In genomic region chr1:244102051-244102450, GRCh38 we compare ENCODE assay signal across 26 cellular contexts.
"Had no signal": no experiment of that assay in that cellular context is flagged by ENCODE, and none has a peak within 500 bp of the region (broad histone marks: within the 10 kb centered on the region; RNA-seq: fewer than 3 reads in every experiment).

No MANE protein-coding gene starts in this region.

- H3K36me3 Mint-ChIP-seq: activated naive CD4-positive, alpha-beta T cell treated with anti-CD3 and anti-CD28 coated beads, Interleukin-2, amount 10 ng/mL, durations not matched to agents 7 days and 5 days; naive thymus-derived CD4-positive, alpha-beta T cell; stimulated activated effector memory CD8-positive, alpha-beta T cell treated with anti-CD3 and anti-CD28 coated beads, Interleukin-12 subunit alpha, Interleukin-12 subunit beta, amount 100 ng/mL, for 72 hours; T-cell had no signal

- H3K4me3 ChIP-seq: colonic mucosa, gastrocnemius medialis, heart left ventricle, left ventricle myocardium inferior, mucosa of descending colon, thoracic aorta, upper lobe of right lung had no signal

- ATAC-seq: activated CD4-positive, CD25-positive, alpha-beta regulatory T cell treated with anti-CD3 and anti-CD28 coated beads, Interleukin-2, amount 50 U/mL, for 24 hours; activated naive CD8-positive, alpha-beta T cell treated with anti-CD3 and anti-CD28 coated beads, Interleukin-2, amount 50 U/mL, for 24 hours; gastrocnemius medialis; heart left ventricle; mucosa of descending colon; naive thymus-derived CD4-positive, alpha-beta T cell; sciatic nerve; stimulated activated effector memory CD8-positive, alpha-beta T cell treated with anti-CD3 and anti-CD28 coated beads, Interleukin-12 subunit alpha, Interleukin-12 subunit beta, amount 100 ng/mL, for 72 hours; T-cell; upper lobe of right lung had no signal

- H3K36me3 ChIP-seq: brain microvascular endothelial cell, colonic mucosa, gastrocnemius medialis, heart left ventricle, left ventricle myocardium inferior, thoracic aorta, upper lobe of right lung had no signal

- H3K9me3 ChIP-seq: colonic mucosa, gastrocnemius medialis, mucosa of descending colon, upper lobe of right lung had no signal

- H3K27ac Mint-ChIP-seq: activated CD4-positive, alpha-beta T cell treated with anti-CD3 and anti-CD28 coated beads, Interleukin-2, amount 10 ng/mL, durations not matched to agents 7 days and 5 days; activated naive CD4-positive, alpha-beta T cell treated with anti-CD3 and anti-CD28 coated beads, Interleukin-2, amount 10 ng/mL, durations not matched to agents 7 days and 5 days; activated naive CD8-positive, alpha-beta T cell treated with anti-CD3 and anti-CD28 coated beads, Interleukin-2, amount 50 U/mL, for 24 hours; memory B cell; naive thymus-derived CD4-positive, alpha-beta T cell; stimulated activated effector memory CD8-positive, alpha-beta T cell treated with anti-CD3 and anti-CD28 coated beads, Interleukin-12 subunit alpha, Interleukin-12 subunit beta, amount 100 ng/mL, for 72 hours; T-cell had no signal

- H3K4me3 Mint-ChIP-seq: activated CD4-positive, alpha-beta T cell treated with anti-CD3 and anti-CD28 coated beads, Interleukin-2, amount 10 ng/mL, durations not matched to agents 7 days and 5 days; activated naive CD4-positive, alpha-beta T cell treated with anti-CD3 and anti-CD28 coated beads, Interleukin-2, amount 10 ng/mL, durations not matched to agents 7 days and 5 days; activated naive CD8-positive, alpha-beta T cell treated with anti-CD3 and anti-CD28 coated beads, Interleukin-2, amount 50 U/mL, for 24 hours; memory B cell; stimulated activated effector memory CD8-positive, alpha-beta T cell treated with anti-CD3 and anti-CD28 coated beads, Interleukin-12 subunit alpha, Interleukin-12 subunit beta, amount 100 ng/mL, for 72 hours had no signal

- H3K27me3 ChIP-seq: brain microvascular endothelial cell, colonic mucosa had no signal

- H3K27ac ChIP-seq: brain microvascular endothelial cell, colonic mucosa, gastrocnemius medialis, heart left ventricle, left ventricle myocardium inferior, parathyroid adenoma, thoracic aorta, upper lobe of right lung had no signal

- H3K4me1 ChIP-seq: colonic mucosa, gastrocnemius medialis, parathyroid adenoma had no signal

- H3K9ac ChIP-seq: parathyroid adenoma had no signal

- H3K9me3 Mint-ChIP-seq: activated CD4-positive, alpha-beta T cell treated with anti-CD3 and anti-CD28 coated beads, Interleukin-2, amount 10 ng/mL, durations not matched to agents 7 days and 5 days; activated naive CD4-positive, alpha-beta T cell treated with anti-CD3 and anti-CD28 coated beads, Interleukin-2, amount 10 ng/mL, durations not matched to agents 7 days and 5 days; activated naive CD8-positive, alpha-beta T cell treated with anti-CD3 and anti-CD28 coated beads, Interleukin-2, amount 50 U/mL, for 24 hours; stimulated activated effector memory CD8-positive, alpha-beta T cell treated with anti-CD3 and anti-CD28 coated beads, Interleukin-12 subunit alpha, Interleukin-12 subunit beta, amount 100 ng/mL, for 72 hours; T-cell had no signal

- DNase-seq: activated CD4-positive, alpha-beta T cell treated with anti-CD3 and anti-CD28 coated beads, Interleukin-2, amount 10 ng/mL, durations not matched to agents 7 days and 5 days; activated CD8-positive, alpha-beta memory T cell treated with anti-CD3 and anti-CD28 coated beads for 24 hours; activated CD8-positive, alpha-beta memory T cell treated with anti-CD3 and anti-CD28 coated beads, Interleukin-2, amount 50 U/mL, for 48 hours; activated effector memory CD4-positive, alpha-beta T cell treated with Interleukin-2 at 50 U/mL for 16 hours; activated naive CD4-positive, alpha-beta T cell treated with anti-CD3 and anti-CD28 coated beads, Interleukin-2, amount 10 ng/mL, durations not matched to agents 7 days and 5 days; activated naive CD8-positive, alpha-beta T cell treated with anti-CD3 and anti-CD28 coated beads, Interleukin-2, amount 50 U/mL, for 24 hours; activated T-cell treated with anti-CD3 and anti-CD28 coated beads, Interleukin-2, amount 50 U/mL, for 48 hours; anterior cingulate cortex; brain microvascular endothelial cell; central memory CD4-positive, alpha-beta T cell; colonic mucosa; gastrocnemius medialis; heart left ventricle; kidney glomerular epithelial cell; left ventricle myocardium inferior; mucosa of descending colon; naive thymus-derived CD4-positive, alpha-beta T cell; stimulated activated CD4-positive, alpha-beta T cell treated with anti-CD3 and anti-CD28 coated beads, Interleukin-4, amount 100 ng/mL, for 24 hours; T-cell; upper lobe of right lung had no signal
